Comparison of ENCODE assay signal across 25 cellular contexts in the genomic region with DNA sequence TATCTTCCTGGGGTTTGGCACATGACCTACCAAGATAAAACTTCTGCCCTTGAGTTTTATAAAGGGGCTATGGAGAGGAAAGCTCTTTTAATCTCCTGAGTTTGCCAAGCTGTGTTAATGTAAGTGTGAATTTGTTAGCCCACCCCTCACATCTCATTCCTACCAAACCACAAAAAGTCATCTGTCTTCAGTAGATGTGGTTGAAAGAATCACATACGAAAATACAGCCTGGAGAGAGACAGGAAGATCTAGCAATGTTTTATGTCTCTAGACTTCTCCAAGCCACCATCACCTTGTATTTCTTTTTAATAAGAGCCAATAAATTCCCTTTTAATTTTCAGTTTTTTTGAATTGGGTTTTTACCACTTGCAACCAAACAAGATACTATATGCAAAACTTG.
"Had no signal": no experiment of that assay in that cellular context is flagged by ENCODE, and none has a peak within 500 bp of the region (broad histone marks: within the 10 kb centered on the region; RNA-seq: fewer than 3 reads in every experiment).

No MANE protein-coding gene starts in this region.

- H3K9ac ChIP-seq: neural progenitor cell, parathyroid adenoma had no signal

- H3K79me2 ChIP-seq: parathyroid adenoma had no signal

- ATAC-seq: natural killer cell; psoas muscle; right cardiac atrium; right lobe of liver; stimulated activated effector memory CD8-positive, alpha-beta T cell treated with anti-CD3 and anti-CD28 coated beads, Interleukin-12 subunit alpha, Interleukin-12 subunit beta, amount 100 ng/mL, for 72 hours; stimulated activated naive B cell treated with anti-CD40 and anti-IgM and Interleukin-4, amounts not matched to agents 10 μg/mL and 1 μg/mL and 100 μg/mL, for 72 hours had no signal

- H3K4me2 ChIP-seq: neural progenitor cell had no signal

- H3K4me1 ChIP-seq: neural progenitor cell, parathyroid adenoma, psoas muscle, right lobe of liver, sigmoid colon, thyroid gland, upper lobe of left lung had no signal

- H3K9me3 ChIP-seq: ovary, right lobe of liver, sigmoid colon, stomach, thoracic aorta, thyroid gland, tibial nerve, upper lobe of left lung, vagina had no signal

- H2AFZ ChIP-seq: neural progenitor cell, parathyroid adenoma had no signal

- DNase-seq: natural killer cell; occipital lobe; ovary; posterior cingulate gyrus; psoas muscle; right cardiac atrium; right lobe of liver; sigmoid colon; small intestine; stimulated activated CD4-positive, alpha-beta T cell treated with anti-CD3 and anti-CD28 coated beads, Interleukin-15, amount 100 ng/mL, for 24 hours; stimulated activated CD4-positive, alpha-beta T cell treated with anti-CD3 and anti-CD28 coated beads, Interleukin-2, amount 100 ng/mL, for 24 hours; stimulated activated CD4-positive, alpha-beta T cell treated with anti-CD3 and anti-CD28 coated beads, Interleukin-2, amount 100 ng/mL, for 48 hours; stimulated activated CD4-positive, alpha-beta T cell treated with anti-CD3 and anti-CD28 coated beads, Interleukin-4, amount 100 ng/mL, for 24 hours; stimulated activated naive B cell treated with anti-CD40 and anti-IgM and Interleukin-4, amounts not matched to agents 10 μg/mL and 1 μg/mL and 100 μg/mL, for 72 hours; stimulated activated naive CD4-positive, alpha-beta T cell treated with Interleukin-2 at 50 U/mL for 16 hours; stomach; thyroid gland; trophoblast cell; upper lobe of left lung had no signal

- H3K4me3 ChIP-seq: neural progenitor cell, ovary, psoas muscle, right lobe of liver, sigmoid colon, stomach, thoracic aorta, thyroid gland, tibial nerve, upper lobe of left lung, vagina had no signal

- H3K27me3 ChIP-seq: neural progenitor cell, ovary, right lobe of liver, sigmoid colon, stomach, thyroid gland, tibial nerve, upper lobe of left lung, vagina had no signal

- H3K36me3 ChIP-seq: neural progenitor cell, ovary, right lobe of liver, sigmoid colon, stomach, thoracic aorta, thyroid gland, tibial nerve, upper lobe of left lung, vagina had no signal

- H3K27ac ChIP-seq: neural progenitor cell, ovary, parathyroid adenoma, psoas muscle, right lobe of liver, sigmoid colon, stomach, thoracic aorta, thyroid gland, tibial nerve, upper lobe of left lung, vagina had no signal
